In the genomic region with DNA sequence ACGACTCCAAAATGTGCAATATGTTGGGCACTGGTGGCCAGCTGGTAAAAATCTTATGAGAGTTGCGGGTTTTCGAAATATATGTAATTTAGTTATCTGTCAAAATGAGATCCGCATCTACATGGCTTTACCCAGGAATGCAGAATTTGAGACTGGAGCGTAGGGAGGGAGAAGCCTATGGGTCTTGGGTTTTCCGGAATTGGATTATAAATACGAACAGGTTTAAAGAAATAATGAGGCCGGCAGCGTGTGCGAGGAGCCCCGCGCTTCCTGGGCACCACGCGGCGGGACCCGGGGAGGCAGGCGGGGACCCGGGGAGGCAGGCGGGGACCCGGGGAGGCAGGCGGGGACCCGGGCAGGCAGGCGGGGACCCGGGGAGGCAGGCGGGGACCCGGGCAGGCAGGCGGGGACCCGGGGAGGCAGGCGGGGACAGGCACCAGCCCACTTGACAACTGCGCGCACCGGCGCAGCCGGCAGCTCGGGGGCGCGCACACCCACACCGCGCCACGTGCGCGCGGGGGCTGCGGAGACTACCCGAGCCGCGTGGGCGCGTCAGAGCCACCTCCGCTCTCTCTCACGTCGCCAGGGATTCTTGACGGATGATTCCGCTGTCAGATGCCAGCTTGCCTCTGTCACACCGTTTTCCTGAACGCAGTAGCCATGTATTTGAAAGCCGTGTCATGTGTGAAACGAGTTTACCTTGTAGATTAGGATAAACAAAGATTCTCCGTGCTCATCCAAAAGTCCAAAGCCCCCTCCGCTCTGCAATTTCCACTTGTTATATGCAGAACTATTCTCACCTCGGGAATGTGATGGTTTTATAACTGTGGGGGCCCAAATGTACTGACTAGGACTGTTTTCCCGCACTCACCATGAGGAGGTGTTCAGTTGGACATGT, we compare ENCODE assay signal across 8 cellular contexts. TPM values are rescaled to one million over a fixed set of nuclear protein-coding genes. Genes with fewer than 3 reads are reported as not detected.
DNase-seq lines count a peak whose midpoint lies in the region; ATAC-seq lines count a peak whose summit lies in the region.

No MANE protein-coding gene starts in this region.

- intact Hi-C loops in dendritic cell treated with granulocyte-macrophage colony-stimulating factor and Interleukin-4, amounts not matched to agents 40 ng/mL and 50 ng/mL, for 4 days (cut with micrococcal nuclease): loop anchor here (5.0 kb wide), 1 partner anchor 56 kb away; the partner anchor contains the start of gene HNRNPU

- ATAC-seq in HG02588 (IDR thresholded peaks at IDR 0.05; ENCODE audit: unreplicated experiment): peak; percentile 59

- H3K36me3 Mint-ChIP-seq in dendritic cell treated with granulocyte-macrophage colony-stimulating factor and Interleukin-4, amounts not matched to agents 40 ng/mL and 50 ng/mL, for 4 days (ENCODE audit: low read depth): peaks cover 7% of the 10 kb centered on the region

- H3K27me3 Mint-ChIP-seq in dendritic cell treated with granulocyte-macrophage colony-stimulating factor and Interleukin-4, amounts not matched to agents 40 ng/mL and 50 ng/mL, for 4 days: peaks cover 2% of the 10 kb centered on the region

- peak overlapping the region; percentile 50 for H3K27ac Mint-ChIP-seq in dendritic cell treated with granulocyte-macrophage colony-stimulating factor and Interleukin-4, amounts not matched to agents 40 ng/mL and 50 ng/mL, for 4 days

- H3K4me1 Mint-ChIP-seq in dendritic cell treated with granulocyte-macrophage colony-stimulating factor and Interleukin-4, amounts not matched to agents 40 ng/mL and 50 ng/mL, for 4 days (ENCODE audit: low read depth): peaks cover 20% of the 10 kb centered on the region

- DNase-seq in GM03348 (ENCODE audit: low spot score) (peak; percentile 61), NCI-H2107 (lab: John Stamatoyannopoulos, UW) (peak; percentile 32), lung microvascular endothelial cell (ENCODE audit: low read depth in 2 of 2) (peak; percentile 20 to 52), NCI-H2196 (lab: John Stamatoyannopoulos, UW; ENCODE audit: unreplicated experiment) (no peak)
- DNase-seq in activated CD4-positive, alpha-beta T cell treated with anti-CD3 and anti-CD28 coated beads, Interleukin-2, amount 50 U/mL, for 24 hours (ENCODE audit: low read depth in 1 of 2, low spot score in 1 of 2): peak; percentile 29 to 43
- peak; percentile 6 to 26 (median 17) for DNase-seq in stimulated activated CD4-positive, alpha-beta T cell treated with anti-CD3 and anti-CD28 coated beads, TNF-alpha, amount 100 ng/mL, for 48 hours (ENCODE audit: low read depth in 3 of 3)

- H3K4me3 Mint-ChIP-seq in dendritic cell treated with granulocyte-macrophage colony-stimulating factor and Interleukin-4, amounts not matched to agents 40 ng/mL and 50 ng/mL, for 4 days: peak overlapping the region; percentile 80

- H3K9me3 Mint-ChIP-seq in dendritic cell treated with granulocyte-macrophage colony-stimulating factor and Interleukin-4, amounts not matched to agents 40 ng/mL and 50 ng/mL, for 4 days: no peaks in the 10 kb centered on the region

RNA-seq across cellular contexts. Expression of gene HNRNPU, which starts 54.3 kb away (rescaled TPM):
- total RNA-seq in lung microvascular endothelial cell: 217 and 250 TPM in 2 replicates
